Comparison of ENCODE assay signal across 1 cellular context in genomic region chr19:18386543-18387251, GRCh38.
TF ChIP-seq lines count a peak whose summit lies in the region.

No MANE protein-coding gene starts in this region.

TF ChIP-seq in liver, 16 proteins besides CTCF, POLR2A, EP300 and RAD21:
- no peak for TF ChIP-seq REST (IDR thresholded peaks at IDR 0.05)
- no peak for TF ChIP-seq ZBTB33 (IDR thresholded peaks at IDR 0.05)
- TF ChIP-seq FOXA2 (IDR thresholded peaks at IDR 0.05), result no peak
- no peak for TF ChIP-seq MAX (IDR thresholded peaks at IDR 0.05)
- TF ChIP-seq HNF4A (conservative IDR thresholded peaks at IDR 0.05), result peak in 1 of 2 donors; percentile 50
- no peak for TF ChIP-seq TAF1 (conservative IDR thresholded peaks at IDR 0.05)
- peak in 1 of 2 donors; percentile 67 for TF ChIP-seq RXRA (IDR thresholded peaks at IDR 0.05)
- peak; percentile 45 for TF ChIP-seq YY1 (IDR thresholded peaks at IDR 0.05)
